8 cellular contexts compared by ENCODE assay signal in genomic region chr19:58183822-58184215, GRCh38. TPM values are rescaled to one million over a fixed set of nuclear protein-coding genes. Genes with fewer than 3 reads are reported as not detected.
A peak's percentile ranks its signal among the peaks of the same experiment; 100 is the strongest.
DNase-seq lines count a peak whose midpoint lies in the region; ATAC-seq, FAIRE-seq and TF ChIP-seq lines count a peak whose summit lies in the region.

No MANE protein-coding gene starts in this region.

- H3K27me3 ChIP-seq in HL-60 (ENCODE audit: insufficient read depth, poor library complexity, severe bottlenecking): no peaks in the 10 kb centered on the region
- H3K27me3 ChIP-seq in body of pancreas: no peaks in the 10 kb centered on the region

- no peaks in the 10 kb centered on the region for H3K27me3 Mint-ChIP-seq in mesothelial cell of epicardium (ENCODE audit: low read depth)

- peak overlapping the region; percentile 99 for H3K27ac ChIP-seq in HL-60 (replicated peaks)
- peak overlapping the region; percentile 80 to 99 (median 95) for H3K27ac ChIP-seq in body of pancreas

- CTCF ChIA-PET in AG04449 (lab: Yijun Ruan, JAX): interaction anchor here (0.8 to 1.2 kb wide), 3 partner anchors 8 to 28 kb away, joined by 3 to 4 read pairs (median 4); no protein-coding TSS in a partner anchor

- 14 to 18% methylated on average over 9 to 13 of the region's 13 CpGs for WGBS in body of pancreas, 2 donors

- peak overlapping the region; percentile 91 for H3K4me3 Mint-ChIP-seq in mesothelial cell of epicardium

- TF ChIP-seq CTCF in AG04449 (IDR thresholded peaks at IDR 0.05; ENCODE audit: insufficient read depth, low read length, missing control alignments): no peak
- no peak for TF ChIP-seq CTCF in HL-60 (IDR thresholded peaks at IDR 0.05; ENCODE audit: insufficient read depth, low read length)
- TF ChIP-seq CTCF in body of pancreas (IDR thresholded peaks at IDR 0.05): no peak
- no peak for TF ChIP-seq CTCF in mesothelial cell of epicardium (IDR thresholded peaks at IDR 0.05; ENCODE audit: unreplicated experiment)
- TF ChIP-seq CTCF in D721Med (IDR thresholded peaks at IDR 0.05; ENCODE audit: insufficient read depth, missing control alignments): no peak

- H3K9me3 Mint-ChIP-seq in mesothelial cell of epicardium: peaks cover 37% of the 10 kb centered on the region

- H3K4me1 Mint-ChIP-seq in mesothelial cell of epicardium: peaks cover 8% of the 10 kb centered on the region

- H3K36me3 Mint-ChIP-seq in mesothelial cell of epicardium: peaks cover 65% of the 10 kb centered on the region

- ATAC-seq in body of pancreas: no peak

- DNase-seq in AG04449 (ENCODE audit: low read depth, low spot score) (no peak), HL-60 (ENCODE audit: low read depth in 1 of 2, low spot score in 1 of 2) (no peak), body of pancreas (no peak), mesothelial cell of epicardium (ENCODE audit: low spot score in 2 of 2, unreplicated experiment in 2 of 2) (no peak), ACHN (no peak), D721Med (ENCODE audit: insufficient read length, low spot score) (no peak), COR-L47 (lab: John Stamatoyannopoulos, UW) (no peak), NCI-H1694 treated with DMSO at 0.1 percent for 48 hours (lab: John Stamatoyannopoulos, UW) (no peak)

- TF ChIP-seq POLR2A in body of pancreas (IDR thresholded peaks at IDR 0.05): no peak

- H3K9me3 ChIP-seq in body of pancreas: peaks cover 0 to 68% (median 2%) of the 10 kb centered on the region in 3 donors

- H3K4me3 ChIP-seq in AG04449 (ENCODE audit: low read depth, low read length): peak overlapping the region; percentile 85
- peak overlapping the region; percentile 78 for H3K4me3 ChIP-seq in HL-60 (replicated peaks; ENCODE audit: insufficient read depth, low read length)
- H3K4me3 ChIP-seq in body of pancreas: peak overlapping the region; percentile 9 to 93

- peaks cover 19% of the 10 kb centered on the region for H3K4me1 ChIP-seq in body of pancreas

- peaks cover 7 to 20% of the 10 kb centered on the region in 2 donors for H3K36me3 ChIP-seq in body of pancreas (replicated peaks in 1 of 2; ENCODE audit: insufficient read depth in 1 of 2, low read depth in 2 of 2)

- POLR2A ChIA-PET in AG04449 (lab: Yijun Ruan, JAX): interaction anchor here (1.4 to 1.5 kb wide), 2 partner anchors 94 to 163 kb away, joined by 4 read pairs; no protein-coding TSS in a partner anchor

- no peak for FAIRE-seq in D721Med (lab: Jason Lieb, UNC)

- intact Hi-C loops in body of pancreas (cut with DNase I): no loop called here

- H3K27ac Mint-ChIP-seq in mesothelial cell of epicardium: peak overlapping the region; percentile 99

- in situ Hi-C loops in ACHN (cut with HindIII; ENCODE audit: low pct_ligation_motif_present, low pct_unique_long_range_greater_than_20kb, low sequenced_read_pairs): no loop called here

RNA-seq across cellular contexts. Expression of gene ZNF274, which starts 1.0 kb away (rescaled TPM):
- total RNA-seq in body of pancreas (10 to 100 TPM; 15.6 to 31.6 TPM), mesothelial cell of epicardium (27.4 to 30.6 TPM (median 27.9 TPM) in 3 replicates)

RNA-seq across cellular contexts. Expression of gene ZNF329, which starts 33.2 kb away (rescaled TPM):
- total RNA-seq in body of pancreas (1 to 10 TPM; 2.6 to 4.6 TPM), mesothelial cell of epicardium (13.6 to 15.0 TPM (median 14.6 TPM) in 3 replicates)

RNA-seq across cellular contexts. Expression of gene ZNF544, which starts 44.9 kb away (rescaled TPM):
- total RNA-seq in body of pancreas: 10 to 100 TPM in 1 of 2 donors, 1 to 10 TPM in 1; 9.9 to 17.1 TPM
- 62.7 to 63.5 TPM (median 63.3 TPM) in 3 replicates for total RNA-seq in mesothelial cell of epicardium
